Comparison of ENCODE assay signal across 16 cellular contexts in genomic region chr11:78800089-78800690, GRCh38.
DNase-seq lines count a peak whose midpoint lies in the region; ATAC-seq and TF ChIP-seq lines count a peak whose summit lies in the region.
"Had no signal": no experiment of that assay in that cellular context is flagged by ENCODE, and none has a peak within 500 bp of the region (broad histone marks: within the 10 kb centered on the region; RNA-seq: fewer than 3 reads in every experiment).

No MANE protein-coding gene starts in this region.

- H3K4me2 ChIP-seq in mesendoderm (ENCODE audit: low read length) = no peak overlapping the region

- POLR2A ChIA-PET in CD8-positive, alpha-beta memory T cell (lab: Charles Lee) = no interaction called here

- no peak overlapping the region for H3K4ac ChIP-seq in mesendoderm (ENCODE audit: low read depth, low read length)

- no peaks in the 10 kb centered on the region for H3K4me1 Mint-ChIP-seq in CD8-positive, alpha-beta memory T cell
- H3K4me1 Mint-ChIP-seq: central memory CD8-positive, alpha-beta T cell; IgD-negative memory B cell had no signal

- peak overlapping the region; percentile 32 for H3K56ac ChIP-seq in mesendoderm (ENCODE audit: low read length)

- peak overlapping the region in 3 of 4 donors; percentile 68 to 88 (median 84) for H3K27ac ChIP-seq in body of pancreas
- no peak overlapping the region for H3K27ac ChIP-seq in mesendoderm (ENCODE audit: low read depth, low read length)
- H3K27ac ChIP-seq in upper lobe of left lung = peak overlapping the region; percentile 61 to 93 (median 83)
- no peak overlapping the region for H3K27ac ChIP-seq in CD8-positive, alpha-beta memory T cell (ENCODE audit: low read depth, low read length)

- WGBS in body of pancreas, 2 donors = 93 to 95% methylated on average over 4 of the region's 4 CpGs
- no CpG with 5 or more reads among the region's 4 CpGs for WGBS in mesendoderm (ENCODE audit: extremely low coverage, insufficient coverage, low lambda C conversion rate)
- WGBS in upper lobe of left lung, 2 donors = 74 to 91% methylated on average over 4 of the region's 4 CpGs

- no peak overlapping the region for H3K27ac Mint-ChIP-seq in CD8-positive, alpha-beta memory T cell
- H3K27ac Mint-ChIP-seq: activated naive CD4-positive, alpha-beta T cell treated with anti-CD3 and anti-CD28 coated beads, Interleukin-2, amount 50 U/mL, for 72 hours; IgD-negative memory B cell had no signal

- peaks cover 0 to 6% of the 10 kb centered on the region in 2 donors for H3K27me3 Mint-ChIP-seq in CD8-positive, alpha-beta memory T cell
- H3K27me3 Mint-ChIP-seq: IgD-negative memory B cell had no signal

- no peak overlapping the region for H3K23ac ChIP-seq in mesendoderm (ENCODE audit: low read length)

- no peak overlapping the region for H2BK15ac ChIP-seq in mesendoderm (replicated peaks; ENCODE audit: low read depth)

- TF ChIP-seq POLR2A in body of pancreas (IDR thresholded peaks at IDR 0.05) (no peak), upper lobe of left lung (IDR thresholded peaks at IDR 0.05) (no peak)

- no peak overlapping the region for H3K18ac ChIP-seq in mesendoderm (ENCODE audit: low read length)

- no peak overlapping the region for H2BK5ac ChIP-seq in mesendoderm (ENCODE audit: low read length)

- no peaks in the 10 kb centered on the region for H3K36me3 Mint-ChIP-seq in CD8-positive, alpha-beta memory T cell
- H3K36me3 Mint-ChIP-seq: activated naive CD4-positive, alpha-beta T cell treated with anti-CD3 and anti-CD28 coated beads, Interleukin-2, amount 50 U/mL, for 72 hours; IgD-negative memory B cell had no signal

- no peaks in the 10 kb centered on the region for H3K9me3 Mint-ChIP-seq in CD8-positive, alpha-beta memory T cell
- H3K9me3 Mint-ChIP-seq: activated naive CD4-positive, alpha-beta T cell treated with anti-CD3 and anti-CD28 coated beads, Interleukin-2, amount 50 U/mL, for 72 hours; central memory CD8-positive, alpha-beta T cell; IgD-negative memory B cell had no signal

- H3K4me3 Mint-ChIP-seq in CD8-positive, alpha-beta memory T cell = no peak overlapping the region
- H3K4me3 Mint-ChIP-seq: central memory CD8-positive, alpha-beta T cell; IgD-negative memory B cell had no signal

- CTCF ChIA-PET in CD8-positive, alpha-beta memory T cell (lab: Charles Lee) = no interaction called here

- H3K79me1 ChIP-seq in mesendoderm (ENCODE audit: low read length) = no peaks in the 10 kb centered on the region

- H3K4me3 ChIP-seq in body of pancreas = no peak overlapping the region
- H3K4me3 ChIP-seq in mesendoderm (ENCODE audit: low read length) = no peak overlapping the region
- no peak overlapping the region for H3K4me3 ChIP-seq in upper lobe of left lung
- H3K4me3 ChIP-seq in CD8-positive, alpha-beta memory T cell (ENCODE audit: low read length) = no peak overlapping the region
- H3K4me3 ChIP-seq: tibial nerve had no signal

- no peak overlapping the region for H4K8ac ChIP-seq in mesendoderm (ENCODE audit: low read depth, low read length)

- H3K36me3 ChIP-seq in body of pancreas (replicated peaks in 1 of 2; ENCODE audit: insufficient read depth in 1 of 2, low read depth in 2 of 2) = no peaks in the 10 kb centered on the region
- H3K36me3 ChIP-seq in mesendoderm (ENCODE audit: control insufficient read depth, insufficient read depth, low read length) = no peaks in the 10 kb centered on the region
- no peaks in the 10 kb centered on the region for H3K36me3 ChIP-seq in upper lobe of left lung
- no peaks in the 10 kb centered on the region for H3K36me3 ChIP-seq in CD8-positive, alpha-beta memory T cell (ENCODE audit: insufficient read depth, low read length)
- H3K36me3 ChIP-seq: tibial nerve had no signal

- H2BK120ac ChIP-seq in mesendoderm (ENCODE audit: low read depth, low read length) = no peak overlapping the region

- no peaks in the 10 kb centered on the region for H3K79me2 ChIP-seq in mesendoderm (ENCODE audit: control insufficient read depth, insufficient read depth, low read length)

- no peak overlapping the region for H4K5ac ChIP-seq in mesendoderm (ENCODE audit: low read length)

- peaks cover 64% of the 10 kb centered on the region for H3K4me1 ChIP-seq in body of pancreas
- H3K4me1 ChIP-seq in mesendoderm (ENCODE audit: control insufficient read depth, low read depth, low read length) = peaks cover 16% of the 10 kb centered on the region
- peaks cover 22 to 50% (median 36%) of the 10 kb centered on the region in 4 donors for H3K4me1 ChIP-seq in upper lobe of left lung
- H3K4me1 ChIP-seq in CD8-positive, alpha-beta memory T cell (ENCODE audit: insufficient read depth, low read length) = no peaks in the 10 kb centered on the region

- no peak overlapping the region for H2AK5ac ChIP-seq in mesendoderm (ENCODE audit: low read length)

- no peak for ATAC-seq in body of pancreas
- ATAC-seq in upper lobe of left lung (ENCODE audit: low FRiP score in 2 of 2) = no peak
- no peak for ATAC-seq in HG02798 (IDR thresholded peaks at IDR 0.05; ENCODE audit: poor library complexity, unreplicated experiment)
- ATAC-seq: activated naive CD4-positive, alpha-beta T cell treated with anti-CD3 and anti-CD28 coated beads, Interleukin-2, amount 50 U/mL, for 72 hours had no signal

- TF ChIP-seq EP300 in upper lobe of left lung (IDR thresholded peaks at IDR 0.05) = no peak

- intact Hi-C loops in body of pancreas (cut with DNase I) = no loop called here

- H3K27me3 ChIP-seq in body of pancreas = no peaks in the 10 kb centered on the region
- no peaks in the 10 kb centered on the region for H3K27me3 ChIP-seq in mesendoderm (ENCODE audit: insufficient read depth, low read length, poor library complexity)
- H3K27me3 ChIP-seq in upper lobe of left lung = no peaks in the 10 kb centered on the region
- H3K27me3 ChIP-seq in CD8-positive, alpha-beta memory T cell (ENCODE audit: insufficient read depth, low read length, poor library complexity, severe bottlenecking) = no peaks in the 10 kb centered on the region
- H3K27me3 ChIP-seq: tibial nerve had no signal

- no peaks in the 10 kb centered on the region for H3K9me3 ChIP-seq in body of pancreas
- no peaks in the 10 kb centered on the region for H3K9me3 ChIP-seq in upper lobe of left lung
- H3K9me3 ChIP-seq in CD8-positive, alpha-beta memory T cell (ENCODE audit: low read length) = no peaks in the 10 kb centered on the region
- H3K9me3 ChIP-seq: tibial nerve had no signal

- no peak for TF ChIP-seq CTCF in body of pancreas (IDR thresholded peaks at IDR 0.05)
- TF ChIP-seq CTCF in upper lobe of left lung (IDR thresholded peaks at IDR 0.05) = no peak

- H3K9ac ChIP-seq in mesendoderm (ENCODE audit: low read length) = no peak overlapping the region

- DNase-seq in NCI-H82 (lab: John Stamatoyannopoulos, UW) (peak; percentile 34), NCI-H82 treated with DMSO at 0.1 percent for 48 hours (lab: John Stamatoyannopoulos, UW; ENCODE audit: unreplicated experiment) (no peak), body of pancreas (no peak), mesendoderm (peak; percentile 16), upper lobe of left lung (no peak)
- no peak for DNase-seq in CD8-positive, alpha-beta memory T cell
- DNase-seq in activated naive CD4-positive, alpha-beta T cell treated with anti-CD3 and anti-CD28 coated beads, Interleukin-2, amount 50 U/mL, for 16 hours = no peak
- DNase-seq: activated CD4-positive, CD25-positive, alpha-beta regulatory T cell treated with anti-CD3 and anti-CD28 coated beads, Interleukin-2, amount 50 U/mL, for 72 hours; activated T-cell treated with anti-CD3 and anti-CD28 coated beads for 4 hours; Calu3; NCI-H1092 had no signal

Comparison
In these comparisons a context has a peak if more than half of its experiments do, and no peak if none do; other contexts are left out.
1. DNase-seq: peak in NCI-H82 (single experiment) and mesendoderm (single experiment); none in NCI-H82 treated with DMSO at 0.1 percent for 48 hours (single experiment), body of pancreas (0 of 4), upper lobe of left lung (0 of 2), CD8-positive, alpha-beta memory T cell (0 of 5) and activated naive CD4-positive, alpha-beta T cell treated with anti-CD3 and anti-CD28 coated beads, Interleukin-2, amount 50 U/mL, for 16 hours (single experiment).
2. H3K27ac ChIP-seq: peak in body of pancreas (3 of 4) and upper lobe of left lung (4 of 4); none in mesendoderm (single experiment) and CD8-positive, alpha-beta memory T cell (single experiment).